ENCODE assay signal across 14 cellular contexts in the genomic region with DNA sequence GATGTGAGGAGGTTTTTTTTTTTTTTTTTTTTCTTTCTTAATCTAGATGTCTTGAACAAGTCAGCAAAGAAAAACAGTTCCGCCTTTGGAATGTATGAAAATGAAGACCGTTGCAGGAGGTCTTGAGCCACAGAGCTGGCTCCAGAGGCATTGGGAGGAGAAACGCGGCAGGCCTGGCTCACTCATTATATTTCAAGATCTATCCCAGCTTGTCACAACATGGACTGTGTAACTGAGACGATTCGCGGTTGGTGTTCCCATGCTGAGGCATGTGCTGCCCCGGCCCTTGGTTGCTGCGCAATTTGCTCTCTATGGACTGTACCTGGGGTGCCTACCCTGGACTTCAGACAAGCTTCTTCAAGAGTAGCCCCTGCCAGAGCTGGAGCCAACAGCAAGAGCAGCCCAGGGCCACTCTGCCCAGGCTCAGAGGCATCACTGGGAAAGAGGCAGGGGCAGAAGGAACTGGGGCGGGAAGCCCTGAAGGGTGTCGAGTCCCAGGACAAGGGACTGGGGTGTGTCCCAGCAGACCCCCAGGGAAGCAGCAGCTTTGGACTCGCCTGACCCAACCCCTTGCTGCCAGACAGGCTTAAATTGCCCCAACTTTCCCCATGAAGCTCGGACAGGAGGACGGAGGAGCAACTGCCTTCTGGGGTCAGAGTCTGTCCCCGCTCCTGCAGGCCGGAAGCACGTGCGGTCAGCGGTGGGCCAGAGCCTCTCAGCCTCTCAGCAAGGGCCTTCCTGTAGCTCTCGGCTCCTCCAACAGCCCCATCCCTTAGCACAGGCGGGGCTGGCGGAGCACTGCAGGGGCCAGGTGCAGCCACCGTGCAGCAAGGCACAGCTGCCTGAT. TPM values are rescaled to one million over a fixed set of nuclear protein-coding genes. Genes with fewer than 3 reads are reported as not detected.
DNase-seq lines count a peak whose midpoint lies in the region; ATAC-seq and TF ChIP-seq lines count a peak whose summit lies in the region.
"Had no signal": no experiment of that assay in that cellular context is flagged by ENCODE, and none has a peak within 500 bp of the region (broad histone marks: within the 10 kb centered on the region; RNA-seq: fewer than 3 reads in every experiment).

No MANE protein-coding gene starts in this region.

- H3K27me3 Mint-ChIP-seq in activated T-helper 1 cell treated with anti-CD3 and anti-CD28 coated beads, Interleukin-12 subunit alpha, Interleukin-12 subunit beta, Interleukin-2, Interleukin-4 antibody, amounts not matched to agents 30 ng/mL and 10 ng/mL and 1 ng/mL, durations not matched to agents 14 hours and 24 hours and 36 hours (ENCODE audit: insufficient read depth), result peaks cover 1% of the 10 kb centered on the region

- peak; percentile 70 for DNase-seq in NCI-H146 (lab: John Stamatoyannopoulos, UW)
- DNase-seq in myocyte (ENCODE audit: low read depth), result peak; percentile 47
- no peak for DNase-seq in dorsolateral prefrontal cortex
- no peak for DNase-seq in H4 (ENCODE audit: low spot score)
- DNase-seq in activated T-helper 1 cell treated with anti-CD3 and anti-CD28 coated beads, Interleukin-12 subunit alpha, Interleukin-12 subunit beta, Interleukin-2, Interleukin-4 antibody, amounts not matched to agents 30 ng/mL and 10 ng/mL and 1 ng/mL, durations not matched to agents 14 hours and 24 hours and 36 hours (ENCODE audit: low spot score), result no peak
- DNase-seq: activated CD4-positive, alpha-beta T cell treated with anti-CD3 and anti-CD28 coated beads for 1 hour; colonic mucosa; NCI-H510A; stimulated activated CD8-positive, alpha-beta memory T cell treated with anti-CD3 and anti-CD28 coated beads, Interleukin-4, amount 100 ng/mL, for 48 hours; uterus had no signal

- ATAC-seq in esophagus mucosa (peak; percentile 42), GM18517 (IDR thresholded peaks at IDR 0.05; ENCODE audit: unreplicated experiment) (no peak)
- ATAC-seq: SK-N-SH treated with all-trans-retinoic acid at 6 μM for 48 hours had no signal

- H3K4me3 ChIP-seq in BLaER1 treated with 17β-estradiol and CSF1 and Interleukin-3, amounts not matched to agents 10 nM and 100 nM, result no peak overlapping the region
- no peak overlapping the region for H3K4me3 ChIP-seq in dorsolateral prefrontal cortex
- H3K4me3 ChIP-seq: colonic mucosa, uterus had no signal

- H3K36me3 ChIP-seq in BLaER1 treated with 17β-estradiol and CSF1 and Interleukin-3, amounts not matched to agents 10 nM and 100 nM, result no peaks in the 10 kb centered on the region
- H3K36me3 ChIP-seq: colonic mucosa, uterus had no signal

- H3K4me2 ChIP-seq in BLaER1 treated with 17β-estradiol and CSF1 and Interleukin-3, amounts not matched to agents 10 nM and 100 nM, result peak overlapping the region; percentile 10 to 70 (median 54); a peak in 20 of 22 replicates

- H3K9me3 ChIP-seq in BLaER1 treated with 17β-estradiol and CSF1 and Interleukin-3, amounts not matched to agents 10 nM and 100 nM (replicated peaks in 1 of 11), result peaks cover 0 to 9% (median 0%) of the 10 kb centered on the region in 11 experiments; a peak in 2 of 22 replicates
- H3K9me3 ChIP-seq: colonic mucosa, uterus had no signal

- TF ChIP-seq CTCF in dorsolateral prefrontal cortex (IDR thresholded peaks at IDR 0.05 in 54 of 56, conservative IDR thresholded peaks at IDR 0.05 in 2 of 56; ENCODE audit: low read depth in 1 of 56, partially characterized antibody in 56 of 56), result no peak

- peak overlapping the region in 1 of 11 experiments; percentile 34; a peak in 1 of 22 replicates for H3K9ac ChIP-seq in BLaER1 treated with 17β-estradiol and CSF1 and Interleukin-3, amounts not matched to agents 10 nM and 100 nM

- no peaks in the 10 kb centered on the region for H3K27me3 ChIP-seq in BLaER1 treated with 17β-estradiol and CSF1 and Interleukin-3, amounts not matched to agents 10 nM and 100 nM
- no peaks in the 10 kb centered on the region for H3K27me3 ChIP-seq in dorsolateral prefrontal cortex
- H3K27me3 ChIP-seq: colonic mucosa, uterus had no signal

- H3K4me1 ChIP-seq in BLaER1 treated with 17β-estradiol and CSF1 and Interleukin-3, amounts not matched to agents 10 nM and 100 nM, result peaks cover 5 to 14% (median 12%) of the 10 kb centered on the region in 10 experiments; a peak in 17 of 20 replicates
- H3K4me1 ChIP-seq: colonic mucosa, uterus had no signal

- no peaks in the 10 kb centered on the region for H3K9me3 Mint-ChIP-seq in activated T-helper 1 cell treated with anti-CD3 and anti-CD28 coated beads, Interleukin-12 subunit alpha, Interleukin-12 subunit beta, Interleukin-2, Interleukin-4 antibody, amounts not matched to agents 30 ng/mL and 10 ng/mL and 1 ng/mL, durations not matched to agents 14 hours and 24 hours and 36 hours

- H3K4me1 Mint-ChIP-seq in activated T-helper 1 cell treated with anti-CD3 and anti-CD28 coated beads, Interleukin-12 subunit alpha, Interleukin-12 subunit beta, Interleukin-2, Interleukin-4 antibody, amounts not matched to agents 30 ng/mL and 10 ng/mL and 1 ng/mL, durations not matched to agents 14 hours and 24 hours and 36 hours (ENCODE audit: low read depth), result no peaks in the 10 kb centered on the region

- H3K27ac Mint-ChIP-seq in activated T-helper 1 cell treated with anti-CD3 and anti-CD28 coated beads, Interleukin-12 subunit alpha, Interleukin-12 subunit beta, Interleukin-2, Interleukin-4 antibody, amounts not matched to agents 30 ng/mL and 10 ng/mL and 1 ng/mL, durations not matched to agents 14 hours and 24 hours and 36 hours, result no peak overlapping the region

- no peak overlapping the region for H3K27ac ChIP-seq in BLaER1 treated with 17β-estradiol and CSF1 and Interleukin-3, amounts not matched to agents 10 nM and 100 nM
- H3K27ac ChIP-seq in dorsolateral prefrontal cortex, result peak overlapping the region in 2 of 59 donors; percentile 13 to 41
- H3K27ac ChIP-seq: colonic mucosa, uterus had no signal

- intact Hi-C loops in dorsolateral prefrontal cortex (cut with DNase I), result no loop called here
- intact Hi-C loops in activated T-helper 1 cell treated with anti-CD3 and anti-CD28 coated beads, Interleukin-12 subunit alpha, Interleukin-12 subunit beta, Interleukin-2, Interleukin-4 antibody, amounts not matched to agents 30 ng/mL and 10 ng/mL and 1 ng/mL, durations not matched to agents 14 hours and 24 hours and 36 hours (cut with micrococcal nuclease), result no loop called here

- no peaks in the 10 kb centered on the region for H3K36me3 Mint-ChIP-seq in activated T-helper 1 cell treated with anti-CD3 and anti-CD28 coated beads, Interleukin-12 subunit alpha, Interleukin-12 subunit beta, Interleukin-2, Interleukin-4 antibody, amounts not matched to agents 30 ng/mL and 10 ng/mL and 1 ng/mL, durations not matched to agents 14 hours and 24 hours and 36 hours (ENCODE audit: low read depth)

- no peak overlapping the region for H3K4me3 Mint-ChIP-seq in activated T-helper 1 cell treated with anti-CD3 and anti-CD28 coated beads, Interleukin-12 subunit alpha, Interleukin-12 subunit beta, Interleukin-2, Interleukin-4 antibody, amounts not matched to agents 30 ng/mL and 10 ng/mL and 1 ng/mL, durations not matched to agents 14 hours and 24 hours and 36 hours

- no peaks in the 10 kb centered on the region for H4K20me1 ChIP-seq in BLaER1 treated with 17β-estradiol and CSF1 and Interleukin-3, amounts not matched to agents 10 nM and 100 nM

RNA-seq across cellular contexts. Expression of a gene that starts 32.2 kb away (rescaled TPM):
- total RNA-seq in esophagus mucosa (27.0 TPM), myocyte (18.5 and 25.0 TPM in 2 replicates), dorsolateral prefrontal cortex (100 to 1,000 TPM in 10 of 120 experiments, 10 to 100 TPM in 110; 54.5 to 110 (median 84.5) TPM)
- polyA plus RNA-seq in myocyte (2012), result 57.8 TPM
- total RNA-seq in H4 (2014; rRNA removed; shearing (Covaris generic)), result 6.1 and 8.8 TPM in 2 replicates
- 99.9 and 102 TPM in 2 replicates for total RNA-seq in activated T-helper 1 cell treated with anti-CD3 and anti-CD28 coated beads, Interleukin-12 subunit alpha, Interleukin-12 subunit beta, Interleukin-2, Interleukin-4 antibody, amounts not matched to agents 30 ng/mL and 10 ng/mL and 1 ng/mL, durations not matched to agents 14 hours and 24 hours and 36 hours

Comparison
In these comparisons a context has a peak if more than half of its experiments do, and no peak if none do; other contexts are left out.
1. DNase-seq: peak in NCI-H146 (single experiment) and myocyte (single experiment); none in dorsolateral prefrontal cortex (0 of 10), H4 (single experiment) and activated T-helper 1 cell treated with anti-CD3 and anti-CD28 coated beads, Interleukin-12 subunit alpha, Interleukin-12 subunit beta, Interleukin-2, Interleukin-4 antibody, amounts not matched to agents 30 ng/mL and 10 ng/mL and 1 ng/mL, durations not matched to agents 14 hours and 24 hours and 36 hours (single experiment).